In genomic region chr4:93731448-93731847, GRCh38 we compare ENCODE assay signal across 14 cellular contexts.
DNase-seq lines count a peak whose midpoint lies in the region; ATAC-seq and TF ChIP-seq lines count a peak whose summit lies in the region.
"Had no signal": no experiment of that assay in that cellular context is flagged by ENCODE, and none has a peak within 500 bp of the region (broad histone marks: within the 10 kb centered on the region; RNA-seq: fewer than 3 reads in every experiment).

No MANE protein-coding gene starts in this region.

- DNase-seq in brain microvascular endothelial cell (peak; percentile 6), pons (ENCODE audit: low spot score) (peak; percentile 19), GM19240 (ENCODE audit: insufficient read length, low spot score) (no peak), cortex of kidney (lab: John Stamatoyannopoulos, UW) (no peak)
- DNase-seq in NK-92 treated with Interleukin-12 subunit alpha and Interleukin-12 subunit beta, amount 100 ng/mL, for 24 hours (lab: John Stamatoyannopoulos, UW) = no peak
- no peak for DNase-seq in activated CD8-positive, alpha-beta memory T cell treated with anti-CD3 and anti-CD28 coated beads, Interleukin-2, amount 50 U/mL, for 4 hours
- DNase-seq: activated CD4-positive, alpha-beta T cell treated with anti-CD3 and anti-CD28 coated beads for 36 hours; activated naive CD4-positive, alpha-beta T cell treated with anti-CD3 and anti-CD28 coated beads, Interleukin-2, amount 10 ng/mL, durations not matched to agents 7 days and 5 days; NCI-H2107; SHP77 treated with DMSO at 0.1 percent for 48 hours had no signal

- no peak overlapping the region for H3K4me3 ChIP-seq in brain microvascular endothelial cell (ENCODE audit: low read depth, low read length)
- H3K4me3 ChIP-seq: right atrium auricular region, upper lobe of left lung had no signal

- in situ Hi-C loops in brain microvascular endothelial cell (cut with HindIII; ENCODE audit: low pct_ligation_motif_present, low sequenced_read_pairs) = no loop called here

- ATAC-seq in GM19351 (IDR thresholded peaks at IDR 0.05; ENCODE audit: unreplicated experiment) (peak; percentile 77), HG03442 (IDR thresholded peaks at IDR 0.05; ENCODE audit: unreplicated experiment) (peak; percentile 72)
- ATAC-seq: activated CD4-positive, alpha-beta T cell treated with anti-CD3 and anti-CD28 coated beads for 36 hours had no signal

- H3K27ac ChIP-seq in brain microvascular endothelial cell = no peak overlapping the region
- H3K27ac ChIP-seq: right atrium auricular region, upper lobe of left lung had no signal

- H3K36me3 ChIP-seq in brain microvascular endothelial cell (replicated peaks) = no peaks in the 10 kb centered on the region
- H3K36me3 ChIP-seq: right atrium auricular region, upper lobe of left lung had no signal

- no peak for TF ChIP-seq CTCF in brain microvascular endothelial cell (IDR thresholded peaks at IDR 0.05; ENCODE audit: low read depth, low read length, missing control alignments)

- H3K27me3 ChIP-seq in brain microvascular endothelial cell (replicated peaks) = no peaks in the 10 kb centered on the region
- H3K27me3 ChIP-seq: right atrium auricular region, upper lobe of left lung had no signal

Comparison
In these comparisons a context has a peak if more than half of its experiments do, and no peak if none do; other contexts are left out.
1. DNase-seq: peak in brain microvascular endothelial cell (single experiment) and pons (single experiment); none in NK-92 treated with Interleukin-12 subunit alpha and Interleukin-12 subunit beta, amount 100 ng/mL, for 24 hours (single experiment), GM19240 (single experiment), cortex of kidney (single experiment) and activated CD8-positive, alpha-beta memory T cell treated with anti-CD3 and anti-CD28 coated beads, Interleukin-2, amount 50 U/mL, for 4 hours (single experiment).